ENCODE assay signal across 9 cellular contexts in genomic region chr15:85708402-85708932, GRCh38.
DNase-seq lines count a peak whose midpoint lies in the region; ATAC-seq, FAIRE-seq and TF ChIP-seq lines count a peak whose summit lies in the region.
"Had no signal": no experiment of that assay in that cellular context is flagged by ENCODE, and none has a peak within 500 bp of the region (broad histone marks: within the 10 kb centered on the region; RNA-seq: fewer than 3 reads in every experiment).

No MANE protein-coding gene starts in this region.

- ATAC-seq in activated CD8-positive, alpha-beta T cell treated with anti-CD3 and anti-CD28 coated beads, Interleukin-2, amount 10 ng/mL, durations not matched to agents 7 days and 5 days, result no peak
- ATAC-seq in heart right ventricle (peak in 7 of 8 donors; percentile 14 to 58 (median 42)), HG03139 (IDR thresholded peaks at IDR 0.05; ENCODE audit: unreplicated experiment) (no peak), GM18861 (IDR thresholded peaks at IDR 0.05; ENCODE audit: unreplicated experiment) (no peak)

- TF ChIP-seq POLR2A in sigmoid colon (IDR thresholded peaks at IDR 0.05), result no peak

- CTCF ChIA-PET in activated CD8-positive, alpha-beta T cell treated with anti-CD3 and anti-CD28 coated beads, Interleukin-2, amount 10 ng/mL, durations not matched to agents 7 days and 5 days (lab: Charles Lee), result no interaction called here

- peaks cover 68% of the 10 kb centered on the region for H3K36me3 Mint-ChIP-seq in activated CD8-positive, alpha-beta T cell treated with anti-CD3 and anti-CD28 coated beads, Interleukin-2, amount 10 ng/mL, durations not matched to agents 7 days and 5 days (ENCODE audit: low read depth)

- H3K4me1 Mint-ChIP-seq in activated CD8-positive, alpha-beta T cell treated with anti-CD3 and anti-CD28 coated beads, Interleukin-2, amount 10 ng/mL, durations not matched to agents 7 days and 5 days (ENCODE audit: low read depth), result peaks cover 47% of the 10 kb centered on the region

- H3K4me1 ChIP-seq in heart right ventricle, result peaks cover 32 to 69% (median 56%) of the 10 kb centered on the region in 9 donors
- peaks cover 0 to 35% (median 25%) of the 10 kb centered on the region in 4 donors for H3K4me1 ChIP-seq in sigmoid colon

- no peaks in the 10 kb centered on the region for H3K9me3 ChIP-seq in heart right ventricle
- no peaks in the 10 kb centered on the region for H3K9me3 ChIP-seq in sigmoid colon

- H3K36me3 ChIP-seq in GM06990 (ENCODE audit: control insufficient read depth, insufficient read depth, low read length), result peaks cover 4% of the 10 kb centered on the region
- peaks cover 0 to 81% (median 20%) of the 10 kb centered on the region in 9 donors for H3K36me3 ChIP-seq in heart right ventricle
- H3K36me3 ChIP-seq in sigmoid colon, result peaks cover 3 to 46% (median 21%) of the 10 kb centered on the region in 4 donors

- peak overlapping the region; percentile 68 for H3K27ac Mint-ChIP-seq in activated CD8-positive, alpha-beta T cell treated with anti-CD3 and anti-CD28 coated beads, Interleukin-2, amount 10 ng/mL, durations not matched to agents 7 days and 5 days

- H3K4me3 ChIP-seq in GM06990 (replicated peaks; ENCODE audit: low read depth, low read length) (peak overlapping the region; percentile 40), heart right ventricle (peak overlapping the region in 2 of 10 donors; percentile 23 to 33), sigmoid colon (no peak overlapping the region)

- no peak for TF ChIP-seq EP300 in sigmoid colon (IDR thresholded peaks at IDR 0.05)

- no peaks in the 10 kb centered on the region for H3K9me3 Mint-ChIP-seq in activated CD8-positive, alpha-beta T cell treated with anti-CD3 and anti-CD28 coated beads, Interleukin-2, amount 10 ng/mL, durations not matched to agents 7 days and 5 days (ENCODE audit: insufficient read depth)

- H3K27ac ChIP-seq in heart right ventricle, result peak overlapping the region; percentile 81 to 91 (median 86)
- peak overlapping the region; percentile 65 to 83 (median 68) for H3K27ac ChIP-seq in sigmoid colon

- intact Hi-C loops in heart right ventricle (cut with DNase I), result loop anchor here in 4 of 10 donors (5.0 to 10.0 kb wide), 5 partner anchors 91 to 414 kb away; no protein-coding TSS in a partner anchor
- intact Hi-C loops in sigmoid colon (cut with DNase I), result no loop called here

- H3K4me3 Mint-ChIP-seq in activated CD8-positive, alpha-beta T cell treated with anti-CD3 and anti-CD28 coated beads, Interleukin-2, amount 10 ng/mL, durations not matched to agents 7 days and 5 days, result peak overlapping the region; percentile 30

- POLR2A ChIA-PET in activated CD8-positive, alpha-beta T cell treated with anti-CD3 and anti-CD28 coated beads, Interleukin-2, amount 10 ng/mL, durations not matched to agents 7 days and 5 days (lab: Charles Lee), result no interaction called here

- FAIRE-seq in HTR-8/SVneo (lab: Jason Lieb, UNC), result no peak

- no peaks in the 10 kb centered on the region for H3K27me3 ChIP-seq in GM06990 (replicated peaks; ENCODE audit: control insufficient read depth, insufficient read depth, low read length)
- no peaks in the 10 kb centered on the region for H3K27me3 ChIP-seq in heart right ventricle
- no peaks in the 10 kb centered on the region for H3K27me3 ChIP-seq in sigmoid colon

- TF ChIP-seq CTCF in GM06990 (IDR thresholded peaks at IDR 0.05; ENCODE audit: insufficient read depth, low read length, poor library complexity, severe bottlenecking) (no peak), heart right ventricle (IDR thresholded peaks at IDR 0.05) (no peak), sigmoid colon (IDR thresholded peaks at IDR 0.05) (no peak)

- DNase-seq in GM06990 (ENCODE audit: extremely low read depth, insufficient read length) (no peak), heart right ventricle (no peak), sigmoid colon (no peak), hepatic stellate cell (ENCODE audit: low spot score) (no peak), HTR-8/SVneo (ENCODE audit: insufficient read length, low spot score) (no peak)
- DNase-seq in activated CD8-positive, alpha-beta T cell treated with anti-CD3 and anti-CD28 coated beads, Interleukin-2, amount 10 ng/mL, durations not matched to agents 7 days and 5 days, result no peak
- DNase-seq: SW 1271 had no signal

- no peaks in the 10 kb centered on the region for H3K27me3 Mint-ChIP-seq in activated CD8-positive, alpha-beta T cell treated with anti-CD3 and anti-CD28 coated beads, Interleukin-2, amount 10 ng/mL, durations not matched to agents 7 days and 5 days (ENCODE audit: low read depth)

- WGBS in heart right ventricle, 2 donors, result 29 to 42% methylated on average over 6 of the region's 6 CpGs
- 73 to 79% methylated on average over 6 of the region's 6 CpGs for WGBS in sigmoid colon, 2 donors

Comparison
In these comparisons a context has a peak if more than half of its experiments do, and no peak if none do; other contexts are left out.
1. ATAC-seq: peak in heart right ventricle (7 of 8); none in activated CD8-positive, alpha-beta T cell treated with anti-CD3 and anti-CD28 coated beads, Interleukin-2, amount 10 ng/mL, durations not matched to agents 7 days and 5 days (single experiment), HG03139 (single experiment) and GM18861 (single experiment).